Comparison of ENCODE assay signal across 18 cellular contexts in genomic region chr4:46503739-46504138, GRCh38.
DNase-seq lines count a peak whose midpoint lies in the region; ATAC-seq, FAIRE-seq and TF ChIP-seq lines count a peak whose summit lies in the region.
"Had no signal": no experiment of that assay in that cellular context is flagged by ENCODE, and none has a peak within 500 bp of the region (broad histone marks: within the 10 kb centered on the region; RNA-seq: fewer than 3 reads in every experiment).

No MANE protein-coding gene starts in this region.

- no peak for TF ChIP-seq POLR2A in HepG2 (IDR thresholded peaks at IDR 0.05; ENCODE audit: insufficient read depth in 1 of 2, low read depth in 2 of 2, low read length in 2 of 2)
- TF ChIP-seq POLR2A in right lobe of liver (IDR thresholded peaks at IDR 0.05) = no peak
- no peak for TF ChIP-seq POLR2A in Peyer's patch (IDR thresholded peaks at IDR 0.05)

- no peak overlapping the region for H3K4me2 ChIP-seq in HepG2 (ENCODE audit: low read depth, low read length)

- TF ChIP-seq CTCF in HepG2 (CRISPR knock-in tag; IDR thresholded peaks at IDR 0.05) (no peak), right lobe of liver (IDR thresholded peaks at IDR 0.05) (no peak), fibroblast of mammary gland (conservative IDR thresholded peaks at IDR 0.05; ENCODE audit: control insufficient read depth, insufficient read depth, low read depth, low read length) (no peak), mucosa of descending colon (IDR thresholded peaks at IDR 0.05) (no peak), Peyer's patch (IDR thresholded peaks at IDR 0.05) (no peak)

- H3K79me2 ChIP-seq in HepG2 (ENCODE audit: insufficient read depth, low read length) = no peaks in the 10 kb centered on the region

- H3K4me3 ChIP-seq in HepG2 (replicated peaks in 1 of 3; ENCODE audit: insufficient read depth in 1 of 3, low read depth in 2 of 3, low read length in 3 of 3) (no peak overlapping the region), right lobe of liver (no peak overlapping the region), fibroblast of mammary gland (ENCODE audit: control insufficient read depth, low read depth, low read length) (no peak overlapping the region), mucosa of descending colon (no peak overlapping the region), Peyer's patch (no peak overlapping the region)
- H3K4me3 ChIP-seq: BLaER1 treated with 17β-estradiol and CSF1 and Interleukin-3, amounts not matched to agents 10 nM and 100 nM had no signal

- no peaks in the 10 kb centered on the region for H3K9me3 ChIP-seq in HepG2 (ENCODE audit: low read length)
- H3K9me3 ChIP-seq in right lobe of liver = no peaks in the 10 kb centered on the region
- no peaks in the 10 kb centered on the region for H3K9me3 ChIP-seq in mucosa of descending colon
- H3K9me3 ChIP-seq in Peyer's patch = no peaks in the 10 kb centered on the region
- H3K9me3 ChIP-seq: BLaER1 treated with 17β-estradiol and CSF1 and Interleukin-3, amounts not matched to agents 10 nM and 100 nM had no signal

- intact Hi-C loops in HepG2 (cut with micrococcal nuclease; ENCODE audit: unreplicated experiment) = no loop called here
- intact Hi-C loops in right lobe of liver (cut with DNase I) = no loop called here
- intact Hi-C loops in mucosa of descending colon (cut with DNase I, micrococcal nuclease) = no loop called here

- H2AFZ ChIP-seq in HepG2 (ENCODE audit: low read length) = no peak overlapping the region

- H3K27ac ChIP-seq in HepG2 (ENCODE audit: extremely low read length, insufficient read depth, low read length) = no peak overlapping the region
- no peak overlapping the region for H3K27ac ChIP-seq in right lobe of liver
- no peak overlapping the region for H3K27ac ChIP-seq in Peyer's patch
- H3K27ac ChIP-seq: BLaER1 treated with 17β-estradiol and CSF1 and Interleukin-3, amounts not matched to agents 10 nM and 100 nM had no signal

- in situ Hi-C loops in HepG2 (cut with HindIII; ENCODE audit: extremely low pct_ligation_motif_present, low pct_unique_long_range_greater_than_20kb) = no loop called here

- CTCF ChIA-PET in HepG2 (lab: Yijun Ruan, JAX; ENCODE audit: low intra/inter-chr PET ratio, low total read pairs) = no interaction called here

- H3K27me3 ChIP-seq in HepG2 (ENCODE audit: control insufficient read depth in 1 of 2, insufficient read depth in 2 of 2, low read length in 2 of 2) = no peaks in the 10 kb centered on the region
- H3K27me3 ChIP-seq in right lobe of liver = no peaks in the 10 kb centered on the region
- no peaks in the 10 kb centered on the region for H3K27me3 ChIP-seq in Peyer's patch
- H3K27me3 ChIP-seq: BLaER1 treated with 17β-estradiol and CSF1 and Interleukin-3, amounts not matched to agents 10 nM and 100 nM had no signal

- BruUV-seq in HepG2 (replicated peaks; lab: Mats Ljungman, UMichigan) = no TSS peak

- FAIRE-seq in HepG2 (lab: Jason Lieb, UNC) = no peak
- FAIRE-seq: A204.1, H54 had no signal

- H3K4me1 ChIP-seq in HepG2 (ENCODE audit: insufficient read depth, low read length) = no peaks in the 10 kb centered on the region
- no peaks in the 10 kb centered on the region for H3K4me1 ChIP-seq in right lobe of liver
- no peaks in the 10 kb centered on the region for H3K4me1 ChIP-seq in mucosa of descending colon (ENCODE audit: low read depth)
- H3K4me1 ChIP-seq in Peyer's patch = no peaks in the 10 kb centered on the region

- no peak for TF ChIP-seq RAD21 in HepG2 (CRISPR knock-in tag; IDR thresholded peaks at IDR 0.05)

- ATAC-seq in HepG2 (no peak), right lobe of liver (no peak), HG03354 (IDR thresholded peaks at IDR 0.05; ENCODE audit: poor library complexity, severe bottlenecking, unreplicated experiment) (no peak), mucosa of descending colon (no peak)
- ATAC-seq: Panc1 had no signal

- TF ChIP-seq EP300 in HepG2 (IDR thresholded peaks at IDR 0.05; ENCODE audit: low read depth in 2 of 2, low read length in 2 of 2) (no peak), HepG2 (CRISPR knock-in tag; IDR thresholded peaks at IDR 0.05; ENCODE audit: borderline replicate concordance) (no peak)

- DNase-seq in HepG2 (ENCODE audit: low spot score) (no peak), right lobe of liver (no peak), RPMI7951 (ENCODE audit: low read depth) (peak; percentile 1), fibroblast of mammary gland (ENCODE audit: low read depth) (peak; percentile 30), mucosa of descending colon (no peak), Peyer's patch (no peak)
- DNase-seq: DMS 273 treated with DMSO at 0.1 percent for 48 hours, MM.1S, NCI-H1436, NCI-H2029, NCI-H2171 treated with DMSO at 0.1 percent for 48 hours, NCI-H748 treated with DMSO at 0.1 percent for 48 hours, Right ventricle myocardium superior had no signal

- H3K36me3 ChIP-seq in HepG2 (replicated peaks in 1 of 2; ENCODE audit: control insufficient read depth in 1 of 2, insufficient read depth in 2 of 2, low read length in 2 of 2) = no peaks in the 10 kb centered on the region
- no peaks in the 10 kb centered on the region for H3K36me3 ChIP-seq in right lobe of liver
- no peaks in the 10 kb centered on the region for H3K36me3 ChIP-seq in mucosa of descending colon (ENCODE audit: low read depth)
- H3K36me3 ChIP-seq in Peyer's patch = no peaks in the 10 kb centered on the region
- H3K36me3 ChIP-seq: BLaER1 treated with 17β-estradiol and CSF1 and Interleukin-3, amounts not matched to agents 10 nM and 100 nM had no signal

- H4K20me1 ChIP-seq in HepG2 (ENCODE audit: insufficient read depth, low read length) = no peaks in the 10 kb centered on the region
- H4K20me1 ChIP-seq: BLaER1 treated with 17β-estradiol and CSF1 and Interleukin-3, amounts not matched to agents 10 nM and 100 nM had no signal

- WGBS in HepG2 (ENCODE audit: low lambda C conversion rate) = 3% methylated on average over 4 of the region's 4 CpGs
- WGBS in right lobe of liver (ENCODE audit: insufficient coverage, low coverage, low lambda C conversion rate, missing lambda C conversion rate) = 31% methylated on average over 4 of the region's 4 CpGs

- H3K9ac ChIP-seq in HepG2 (ENCODE audit: insufficient read depth, low read depth, low read length) = no peak overlapping the region
- H3K9ac ChIP-seq: BLaER1 treated with 17β-estradiol and CSF1 and Interleukin-3, amounts not matched to agents 10 nM and 100 nM had no signal

- POLR2A ChIA-PET in HepG2 (lab: Yijun Ruan, JAX) = no interaction called here

TF ChIP-seq in HepG2, 621 proteins besides CTCF, POLR2A, EP300 and RAD21:
- TF ChIP-seq CC2D1A (CRISPR knock-in tag; IDR thresholded peaks at IDR 0.05) (no peak), FOXP4 (CRISPR knock-in tag; IDR thresholded peaks at IDR 0.05) (no peak), HNF1B (CRISPR knock-in tag; IDR thresholded peaks at IDR 0.05) (no peak), CEBPB (IDR thresholded peaks at IDR 0.05; ENCODE audit: borderline replicate concordance, low read depth, low read length) (peak; percentile 75), ZNF281 (CRISPR knock-in tag; IDR thresholded peaks at IDR 0.05; ENCODE audit: borderline replicate concordance) (no peak), ZNF251 (CRISPR knock-in tag; IDR thresholded peaks at IDR 0.05) (no peak), TEAD2 (CRISPR knock-in tag; IDR thresholded peaks at IDR 0.05) (no peak)

Comparison
In these comparisons a context has a peak if more than half of its experiments do, and no peak if none do; other contexts are left out.
1. DNase-seq: peak in RPMI7951 (single experiment) and fibroblast of mammary gland (single experiment); none in HepG2 (single experiment), right lobe of liver (0 of 3), mucosa of descending colon (0 of 3) and Peyer's patch (0 of 3).